7 cellular contexts compared by ENCODE assay signal in the genomic region with DNA sequence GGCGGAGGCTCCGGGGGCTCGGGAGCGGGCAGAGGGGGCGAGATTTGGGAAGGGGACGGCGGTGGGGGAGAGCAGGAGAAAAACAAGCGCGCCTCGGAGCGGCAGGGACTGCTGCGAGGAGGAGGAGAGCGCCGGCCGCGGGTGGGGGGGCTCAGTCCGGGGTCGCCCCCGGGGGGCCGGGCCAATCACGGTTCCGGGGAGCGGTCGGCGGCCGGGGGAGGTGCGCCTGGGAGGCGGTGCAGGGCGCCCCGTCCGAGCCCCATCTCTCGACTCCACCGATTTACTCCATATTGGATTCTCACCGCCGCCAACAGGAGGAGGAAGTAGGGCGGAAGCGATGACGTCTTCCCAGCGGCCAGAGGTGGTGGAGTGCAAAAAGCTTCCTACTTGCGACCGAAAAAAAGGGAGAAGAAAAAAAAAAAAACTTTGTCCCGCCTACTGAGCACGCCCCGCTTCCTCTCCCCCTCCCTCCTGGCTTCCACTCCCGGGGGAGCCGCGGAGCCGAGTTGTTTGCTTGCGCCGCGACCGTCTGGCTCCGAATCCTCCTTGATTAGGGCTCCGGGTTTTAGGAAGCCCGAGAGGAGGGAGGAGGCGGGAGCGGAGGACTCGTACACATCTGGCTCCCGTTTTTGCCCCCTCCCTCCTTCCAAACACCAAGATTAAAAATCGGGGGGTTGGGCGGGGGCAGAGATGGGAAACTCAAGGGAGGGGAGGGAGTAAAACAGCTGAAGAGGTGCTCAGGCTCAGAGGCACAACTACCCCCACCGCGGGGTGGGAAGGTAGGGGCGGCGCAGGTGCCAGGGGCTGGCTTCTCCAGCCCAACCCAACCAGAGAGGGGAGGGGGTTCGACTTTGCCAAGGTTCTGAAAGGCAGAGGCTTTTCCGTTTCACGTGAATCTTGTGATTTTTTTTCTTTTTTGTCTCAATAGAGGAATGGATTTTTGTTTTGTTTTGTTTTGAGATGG. TPM values are rescaled to one million over a fixed set of nuclear protein-coding genes. Genes with fewer than 3 reads are reported as not detected.
A peak's percentile ranks its signal among the peaks of the same experiment; 100 is the strongest.
DNase-seq lines count a peak whose midpoint lies in the region; ATAC-seq, FAIRE-seq and TF ChIP-seq lines count a peak whose summit lies in the region.

A gene with protein sequence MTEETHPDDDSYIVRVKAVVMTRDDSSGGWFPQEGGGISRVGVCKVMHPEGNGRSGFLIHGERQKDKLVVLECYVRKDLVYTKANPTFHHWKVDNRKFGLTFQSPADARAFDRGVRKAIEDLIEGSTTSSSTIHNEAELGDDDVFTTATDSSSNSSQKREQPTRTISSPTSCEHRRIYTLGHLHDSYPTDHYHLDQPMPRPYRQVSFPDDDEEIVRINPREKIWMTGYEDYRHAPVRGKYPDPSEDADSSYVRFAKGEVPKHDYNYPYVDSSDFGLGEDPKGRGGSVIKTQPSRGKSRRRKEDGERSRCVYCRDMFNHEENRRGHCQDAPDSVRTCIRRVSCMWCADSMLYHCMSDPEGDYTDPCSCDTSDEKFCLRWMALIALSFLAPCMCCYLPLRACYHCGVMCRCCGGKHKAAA (minus strand): TSS at position 373 of the 964 bp plus-strand sequence. CDS start 612 bp downstream, outside the sequence.

- H3K4me1 ChIP-seq in keratinocyte (ENCODE audit: control insufficient read depth, extremely low read depth, insufficient read depth, low read length): peaks cover 22% of the 10 kb centered on the region

- no peaks in the 10 kb centered on the region for H3K9me3 ChIP-seq in keratinocyte (ENCODE audit: control insufficient read depth, low read depth, low read length)

- peak within 1 kb of the TSS; percentile 77 for H3K4me2 ChIP-seq in keratinocyte (ENCODE audit: control insufficient read depth, extremely low read depth, insufficient read depth, low read depth, low read length)

- peaks cover 56% of the 10 kb centered on the region for H3K79me2 ChIP-seq in keratinocyte (ENCODE audit: control insufficient read depth, insufficient read depth, low read length)

- peaks cover 3% of the 10 kb centered on the region for H3K9me1 ChIP-seq in keratinocyte (ENCODE audit: control insufficient read depth, extremely low read depth, insufficient read depth, low read length)

- no peaks in the 10 kb centered on the region for H3K27me3 ChIP-seq in keratinocyte (ENCODE audit: control insufficient read depth, extremely low read depth, insufficient read depth, low read length)

- peaks cover 0 to 10% of the 10 kb centered on the region in 2 experiments for H3K36me3 ChIP-seq in keratinocyte (ENCODE audit: control insufficient read depth in 2 of 2, extremely low read depth in 1 of 2, insufficient read depth in 2 of 2, low read length in 2 of 2)

- TF ChIP-seq CTCF in keratinocyte (optimal IDR thresholded peaks at IDR 0.05 in 1 of 3, IDR thresholded peaks at IDR 0.05 in 1 of 3, conservative IDR thresholded peaks at IDR 0.05 in 1 of 3; ENCODE audit: extremely low read depth in 1 of 3, insufficient read depth in 2 of 3, low read length in 3 of 3): no peak

- H2AFZ ChIP-seq in keratinocyte (ENCODE audit: control insufficient read depth, low read length): peak within 1 kb of the TSS; percentile 86

- H3K9ac ChIP-seq in keratinocyte (ENCODE audit: control insufficient read depth, extremely low read depth, insufficient read depth, low read length): peak within 1 kb of the TSS; percentile 89

- peak within 1 kb of the TSS; percentile 78 for H3K27ac ChIP-seq in keratinocyte (ENCODE audit: control insufficient read depth, insufficient read depth, low read length)

- H4K20me1 ChIP-seq in keratinocyte (ENCODE audit: control insufficient read depth, extremely low read depth, insufficient read depth, low read length): peaks cover 14% of the 10 kb centered on the region

- H3K4me3 ChIP-seq in keratinocyte (ENCODE audit: control insufficient read depth in 2 of 3, extremely low read depth in 1 of 3, insufficient read depth in 2 of 3, low read depth in 1 of 3, low read length in 3 of 3): peak within 1 kb of the TSS; percentile 80 to 97 (median 89)

- ATAC-seq in HG03159 (IDR thresholded peaks at IDR 0.05; ENCODE audit: unreplicated experiment): peak; percentile 27

- DNase-seq in GM18507 (ENCODE audit: extremely low spot score, insufficient read length, low read depth): no peak
- DNase-seq in NCI-H226: peak; percentile 91
- peak; percentile 27 to 40 (median 31) for DNase-seq in activated CD4-positive, CD25-positive, alpha-beta regulatory T cell (lab: John Stamatoyannopoulos, UW)
- peak; percentile 84 for DNase-seq in cerebellum (ENCODE audit: low spot score)
- DNase-seq in keratinocyte (ENCODE audit: low read depth, low spot score): peak; percentile 83
- DNase-seq in stimulated activated CD4-positive, alpha-beta T cell treated with anti-CD3 and anti-CD28 coated beads, Interleukin-12 subunit alpha, Interleukin-12 subunit beta, amount 100 ng/mL, for 24 hours (ENCODE audit: low read depth in 2 of 2): peak; percentile 65 to 66

- FAIRE-seq in GM18507 (lab: Jason Lieb, UNC) (peak; percentile 81), keratinocyte (lab: Jason Lieb, UNC) (peak; percentile 26)

- dilution Hi-C loops in keratinocyte (cut with MboI; ENCODE audit: extremely low pct_ligation_motif_present, low sequenced_read_pairs): no loop called here

RNA-seq across cellular contexts. Expression of the gene that starts here (rescaled TPM):
- 16.3 TPM for total RNA-seq in cerebellum
- 19.3 to 49.0 TPM (median 26.8 TPM) in 3 replicates for polyA plus RNA-seq in keratinocyte
- polyA plus RNA-seq in keratinocyte (2011; ENCODE audit: low read depth): 12.5 TPM
- 35.1 and 48.4 TPM in 2 replicates for polyA plus RNA-seq in keratinocyte (2011; cell fraction: cytosol; rRNA removed)
- polyA plus RNA-seq in keratinocyte (2011; cell fraction: nucleus; rRNA removed): 60.5 and 62.9 TPM in 2 replicates
- polyA plus RNA-seq in keratinocyte (2012; ENCODE audit: low replicate concordance): 13.7 and 34.9 TPM in 2 replicates
- 25.3 to 97.0 TPM (median 30.5 TPM) in 3 replicates for polyA minus RNA-seq in keratinocyte
- 39.7 TPM for polyA minus RNA-seq in keratinocyte (2011; cell fraction: cytosol; rRNA and poly(A)+ RNA removed)
- polyA minus RNA-seq in keratinocyte (2011; cell fraction: nucleus; rRNA and poly(A)+ RNA removed): 35.9 and 60.3 TPM in 2 replicates
